Comparison of ENCODE assay signal across 8 cellular contexts in the genomic region with DNA sequence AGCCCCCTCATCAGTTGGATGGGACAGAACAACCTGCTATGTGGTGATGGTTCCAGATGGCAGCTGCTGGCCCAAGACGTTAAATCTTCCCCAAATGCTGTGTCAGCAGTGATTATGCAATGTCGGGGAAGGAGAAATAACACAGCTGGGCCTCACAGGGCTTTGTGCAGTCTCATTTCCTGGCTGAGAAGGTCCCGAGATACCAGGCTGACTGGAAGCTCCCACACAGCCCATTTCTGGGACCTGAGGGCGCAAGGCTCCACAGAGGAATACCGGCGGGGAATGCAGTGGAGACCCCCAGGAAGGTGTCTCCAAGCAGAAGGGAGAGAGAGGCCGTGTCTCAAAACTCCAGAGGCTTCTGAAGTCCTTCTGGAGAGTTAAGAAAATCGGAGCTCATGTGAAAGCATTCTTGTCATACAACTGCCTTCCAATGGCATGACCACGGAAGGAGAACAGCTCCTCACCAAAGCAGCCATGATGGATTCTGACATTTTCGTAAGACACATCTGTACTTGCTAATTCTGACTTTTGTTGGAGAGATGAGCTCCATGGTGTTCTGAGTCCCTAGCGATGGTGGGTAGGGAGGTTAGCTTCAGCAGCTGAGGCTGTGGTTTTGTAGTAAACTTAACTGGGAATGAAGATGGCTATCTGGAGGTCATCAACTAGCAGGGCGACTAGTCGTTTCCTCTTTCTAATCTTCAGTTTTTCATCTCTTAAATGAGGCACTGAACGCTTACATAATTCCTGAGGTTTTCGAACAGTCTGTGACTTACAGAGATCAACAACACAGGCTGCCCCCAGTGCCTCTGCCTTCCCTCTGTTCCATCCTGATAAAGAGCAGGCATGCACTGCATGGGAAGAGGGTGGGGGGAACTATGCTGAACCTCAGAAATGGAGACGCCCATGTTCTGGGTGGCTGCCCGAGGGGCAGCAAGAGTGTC. TPM values are rescaled to one million over a fixed set of nuclear protein-coding genes. Genes with fewer than 3 reads are reported as not detected.
A peak's percentile ranks its signal among the peaks of the same experiment; 100 is the strongest.
DNase-seq lines count a peak whose midpoint lies in the region; TF ChIP-seq lines count a peak whose summit lies in the region.

No MANE protein-coding gene starts in this region.

- H3K36me3 ChIP-seq in adipocyte (ENCODE audit: control insufficient read depth, insufficient read depth, low read length, severe bottlenecking) (peaks cover 15% of the 10 kb centered on the region), left ventricle myocardium inferior (peaks cover 5% of the 10 kb centered on the region), sigmoid colon (no peaks in the 10 kb centered on the region)

- TF ChIP-seq POLR2A in sigmoid colon (IDR thresholded peaks at IDR 0.05) = no peak

- peaks cover 43% of the 10 kb centered on the region for H3K27me3 Mint-ChIP-seq in T-helper 2 cell treated with Interferon-gamma antibody and Interleukin-4, amounts not matched to agents 5 μg/mL and 100 μg/mL, for 36 hours (ENCODE audit: low read depth)

- peaks cover 34% of the 10 kb centered on the region for H3K4me1 ChIP-seq in adipocyte (ENCODE audit: control insufficient read depth, insufficient read depth, low read length)
- H3K4me1 ChIP-seq in left ventricle myocardium inferior = peaks cover 77% of the 10 kb centered on the region
- peaks cover 0 to 38% (median 28%) of the 10 kb centered on the region in 4 donors for H3K4me1 ChIP-seq in sigmoid colon

- H3K27ac ChIP-seq in left ventricle myocardium inferior (replicated peaks) (peak overlapping the region; percentile 86), sigmoid colon (peak overlapping the region; percentile 45 to 68 (median 58))

- H3K4me1 Mint-ChIP-seq in T-helper 2 cell treated with Interferon-gamma antibody and Interleukin-4, amounts not matched to agents 5 μg/mL and 100 μg/mL, for 36 hours (ENCODE audit: low read depth) = peaks cover 4% of the 10 kb centered on the region

- H3K9ac ChIP-seq in adipocyte (ENCODE audit: low read length) = no peak overlapping the region

- H3K36me3 Mint-ChIP-seq in T-helper 2 cell treated with Interferon-gamma antibody and Interleukin-4, amounts not matched to agents 5 μg/mL and 100 μg/mL, for 36 hours (ENCODE audit: low read depth) = no peaks in the 10 kb centered on the region

- H3K4me3 ChIP-seq in GM12865 (ENCODE audit: low read depth, low read length) (no peak overlapping the region), adipocyte (ENCODE audit: low read length) (peak overlapping the region; percentile 25), left ventricle myocardium inferior (peak overlapping the region; percentile 20), sigmoid colon (peak overlapping the region in 1 of 4 donors; percentile 14)

- DNase-seq in GM12865 (ENCODE audit: low read depth) (peak; percentile 12), adipocyte (ENCODE audit: low read depth) (peak; percentile 40), left ventricle myocardium inferior (peak; percentile 61), sigmoid colon (peak; percentile 84), inferior parietal cortex (ENCODE audit: extremely low spot score) (no peak), activated T-cell treated with anti-CD3 and anti-CD28 coated beads for 4 hours (no peak), NCI-H510A treated with DMSO at 0.1 percent for 48 hours (lab: John Stamatoyannopoulos, UW) (no peak)
- no peak for DNase-seq in T-helper 2 cell treated with Interferon-gamma antibody and Interleukin-4, amounts not matched to agents 5 μg/mL and 100 μg/mL, for 36 hours (ENCODE audit: low spot score)

- no peak overlapping the region for H3K27ac Mint-ChIP-seq in T-helper 2 cell treated with Interferon-gamma antibody and Interleukin-4, amounts not matched to agents 5 μg/mL and 100 μg/mL, for 36 hours

- TF ChIP-seq EP300 in sigmoid colon (IDR thresholded peaks at IDR 0.05) = no peak

- intact Hi-C loops in left ventricle myocardium inferior (cut with micrococcal nuclease) (no loop called here), sigmoid colon (cut with DNase I) (no loop called here)

- TF ChIP-seq CTCF in GM12865 (IDR thresholded peaks at IDR 0.05; ENCODE audit: insufficient read depth, low read depth, low read length, missing control alignments) (no peak), left ventricle myocardium inferior (IDR thresholded peaks at IDR 0.05; ENCODE audit: borderline replicate concordance) (no peak), sigmoid colon (IDR thresholded peaks at IDR 0.05) (no peak)

- WGBS in sigmoid colon, 2 donors = 47 to 72% methylated on average over 17 of the region's 17 CpGs

- H3K9me3 ChIP-seq in adipocyte (ENCODE audit: control insufficient read depth, low read length) (peaks cover 12% of the 10 kb centered on the region), left ventricle myocardium inferior (replicated peaks) (peaks cover 12% of the 10 kb centered on the region), sigmoid colon (no peaks in the 10 kb centered on the region)

- H3K9me3 Mint-ChIP-seq in T-helper 2 cell treated with Interferon-gamma antibody and Interleukin-4, amounts not matched to agents 5 μg/mL and 100 μg/mL, for 36 hours = peaks cover 4% of the 10 kb centered on the region

- no peak overlapping the region for H3K4me3 Mint-ChIP-seq in T-helper 2 cell treated with Interferon-gamma antibody and Interleukin-4, amounts not matched to agents 5 μg/mL and 100 μg/mL, for 36 hours

- H3K27me3 ChIP-seq in adipocyte (replicated peaks; ENCODE audit: control insufficient read depth, insufficient read depth, low read length) (no peaks in the 10 kb centered on the region), left ventricle myocardium inferior (ENCODE audit: low read depth) (peaks cover 23% of the 10 kb centered on the region), sigmoid colon (no peaks in the 10 kb centered on the region)

RNA-seq across cellular contexts. Expression of a gene that starts 28.4 kb away (rescaled TPM):
- 22.1 TPM for total RNA-seq in left ventricle myocardium inferior
- total RNA-seq in sigmoid colon = 10 to 100 TPM; 44.9 to 77.0 (median 51.1) TPM
- polyA plus RNA-seq in sigmoid colon = 10 to 100 TPM in 1 of 3 donors, 1 to 10 TPM in 2; 6.0 to 13.2 (median 7.9) TPM

Comparison
In these comparisons a context has a peak if more than half of its experiments do, and no peak if none do; other contexts are left out.
1. DNase-seq: peak in GM12865 (single experiment), adipocyte (single experiment), left ventricle myocardium inferior (single experiment) and sigmoid colon (single experiment); none in T-helper 2 cell treated with Interferon-gamma antibody and Interleukin-4, amounts not matched to agents 5 μg/mL and 100 μg/mL, for 36 hours (single experiment), inferior parietal cortex (single experiment), activated T-cell treated with anti-CD3 and anti-CD28 coated beads for 4 hours (single experiment) and NCI-H510A treated with DMSO at 0.1 percent for 48 hours (single experiment).